Comparison of ENCODE assay signal across 26 cellular contexts in genomic region chr13:56903710-56904109, GRCh38.
"Had no signal": no experiment of that assay in that cellular context is flagged by ENCODE, and none has a peak within 500 bp of the region (broad histone marks: within the 10 kb centered on the region; RNA-seq: fewer than 3 reads in every experiment).

No MANE protein-coding gene starts in this region.

- DNase-seq: colonic mucosa; cortex of kidney; dermis blood vessel endothelial cell; dorsolateral prefrontal cortex; effector CD4-positive, alpha-beta T cell; effector CD8-positive, alpha-beta T cell; effector memory CD4-positive, alpha-beta T cell; effector memory CD8-positive, alpha-beta T cell; endodermal cell; erythroblast; esophagus squamous epithelium; foreskin fibroblast; foreskin keratinocyte; foreskin melanocyte; gastrocnemius medialis; glutamatergic neuron; head of caudate nucleus; heart left ventricle; heart right ventricle had no signal

- H3K79me2 ChIP-seq: hepatocyte had no signal

- H3K9me3 ChIP-seq: colonic mucosa, esophagus muscularis mucosa, esophagus squamous epithelium, gastrocnemius medialis had no signal

- H3K9me3 Mint-ChIP-seq: dendritic cell treated with granulocyte-macrophage colony-stimulating factor and Interleukin-4, amounts not matched to agents 40 ng/mL and 50 ng/mL, for 4 days; effector memory CD8-positive, alpha-beta T cell had no signal

- H3K27me3 Mint-ChIP-seq: dendritic cell treated with granulocyte-macrophage colony-stimulating factor and Interleukin-4, amounts not matched to agents 40 ng/mL and 50 ng/mL, for 4 days; effector memory CD8-positive, alpha-beta T cell had no signal

- H3K27ac Mint-ChIP-seq: dendritic cell treated with granulocyte-macrophage colony-stimulating factor and Interleukin-4, amounts not matched to agents 40 ng/mL and 50 ng/mL, for 4 days; effector memory CD8-positive, alpha-beta T cell; endodermal cell had no signal

- ATAC-seq: effector memory CD8-positive, alpha-beta T cell; esophagus mucosa; foreskin keratinocyte; gastrocnemius medialis; gastroesophageal sphincter; heart left ventricle; heart right ventricle had no signal

- H3K4me3 ChIP-seq: colonic mucosa, coronary artery, dorsolateral prefrontal cortex, esophagus muscularis mucosa, esophagus squamous epithelium, gastrocnemius medialis, gastroesophageal sphincter, heart left ventricle, heart right ventricle, hepatocyte had no signal

- H3K27me3 ChIP-seq: colonic mucosa, dorsolateral prefrontal cortex, esophagus muscularis mucosa, esophagus squamous epithelium, foreskin keratinocyte, gastrocnemius medialis, gastroesophageal sphincter, heart left ventricle, heart right ventricle, hepatocyte had no signal

- H3K4me1 Mint-ChIP-seq: endodermal cell had no signal

- H3K27ac ChIP-seq: colonic mucosa, coronary artery, dorsolateral prefrontal cortex, epithelial cell of prostate, esophagus muscularis mucosa, esophagus squamous epithelium, foreskin keratinocyte, gastrocnemius medialis, gastroesophageal sphincter, heart left ventricle, heart right ventricle, hepatocyte had no signal

- H3K4me2 ChIP-seq: hepatocyte had no signal

- H3K4me3 Mint-ChIP-seq: dendritic cell treated with granulocyte-macrophage colony-stimulating factor and Interleukin-4, amounts not matched to agents 40 ng/mL and 50 ng/mL, for 4 days; effector memory CD8-positive, alpha-beta T cell; endodermal cell had no signal

- H3K4me1 ChIP-seq: colonic mucosa, esophagus muscularis mucosa, foreskin keratinocyte, gastrocnemius medialis, gastroesophageal sphincter, heart left ventricle, heart right ventricle had no signal

- H2AFZ ChIP-seq: hepatocyte had no signal

- H3K36me3 ChIP-seq: colonic mucosa, esophagus muscularis mucosa, esophagus squamous epithelium, gastrocnemius medialis, gastroesophageal sphincter, heart left ventricle, heart right ventricle had no signal
